21 cellular contexts compared by ENCODE assay signal in the genomic region with DNA sequence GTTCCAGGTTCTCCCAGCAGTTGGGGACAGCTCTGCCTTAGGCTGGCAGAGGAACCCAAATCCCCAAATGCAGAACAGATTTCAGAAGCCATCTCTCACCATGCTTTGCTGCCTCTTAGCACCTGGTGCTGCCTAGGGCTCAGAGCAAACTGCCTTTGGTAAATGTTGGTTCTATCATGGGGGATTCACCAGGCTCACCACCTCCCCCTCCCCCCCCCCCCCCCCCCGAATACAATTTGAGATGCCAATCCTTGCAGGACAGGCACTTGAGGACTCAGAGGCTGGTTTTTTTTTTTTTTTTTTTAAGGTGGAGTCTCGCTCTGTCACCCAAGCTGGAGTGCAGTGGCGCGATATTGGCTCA. TPM values are rescaled to one million over a fixed set of nuclear protein-coding genes. Genes with fewer than 3 reads are reported as not detected.
DNase-seq lines count a peak whose midpoint lies in the region; TF ChIP-seq lines count a peak whose summit lies in the region.
"Had no signal": no experiment of that assay in that cellular context is flagged by ENCODE, and none has a peak within 500 bp of the region (broad histone marks: within the 10 kb centered on the region; RNA-seq: fewer than 3 reads in every experiment).

No MANE protein-coding gene starts in this region.

- H3K9me3 Mint-ChIP-seq in CD4-positive, alpha-beta memory T cell: no peaks in the 10 kb centered on the region
- no peaks in the 10 kb centered on the region for H3K9me3 Mint-ChIP-seq in activated T-helper 1 cell treated with anti-CD3 and anti-CD28 coated beads, Interleukin-12 subunit alpha, Interleukin-12 subunit beta, Interleukin-2, Interleukin-4 antibody, amounts not matched to agents 30 ng/mL and 10 ng/mL and 1 ng/mL, durations not matched to agents 14 hours and 24 hours and 36 hours
- H3K9me3 Mint-ChIP-seq: CD8-positive, alpha-beta memory T cell; stimulated activated naive B cell treated with anti-CD40 and anti-IgM and Interleukin-4, amounts not matched to agents 10 μg/mL and 1 μg/mL and 100 μg/mL, for 72 hours had no signal

- intact Hi-C loops in CD4-positive, alpha-beta memory T cell (cut with micrococcal nuclease): no loop called here
- intact Hi-C loops in activated T-helper 1 cell treated with anti-CD3 and anti-CD28 coated beads, Interleukin-12 subunit alpha, Interleukin-12 subunit beta, Interleukin-2, Interleukin-4 antibody, amounts not matched to agents 30 ng/mL and 10 ng/mL and 1 ng/mL, durations not matched to agents 14 hours and 24 hours and 36 hours (cut with micrococcal nuclease): no loop called here

- no peak overlapping the region for H3K4me3 Mint-ChIP-seq in CD4-positive, alpha-beta memory T cell
- no peak overlapping the region for H3K4me3 Mint-ChIP-seq in activated T-helper 1 cell treated with anti-CD3 and anti-CD28 coated beads, Interleukin-12 subunit alpha, Interleukin-12 subunit beta, Interleukin-2, Interleukin-4 antibody, amounts not matched to agents 30 ng/mL and 10 ng/mL and 1 ng/mL, durations not matched to agents 14 hours and 24 hours and 36 hours

- CTCF ChIA-PET in CD4-positive, alpha-beta memory T cell (lab: Charles Lee; ENCODE audit: partially characterized antibody): interaction anchor here (0.6 kb wide), 1 partner anchor 21 kb away, joined by 6 read pairs; no protein-coding TSS in a partner anchor

- peaks cover 13 to 32% of the 10 kb centered on the region in 2 donors for H3K36me3 Mint-ChIP-seq in CD4-positive, alpha-beta memory T cell
- H3K36me3 Mint-ChIP-seq in activated T-helper 1 cell treated with anti-CD3 and anti-CD28 coated beads, Interleukin-12 subunit alpha, Interleukin-12 subunit beta, Interleukin-2, Interleukin-4 antibody, amounts not matched to agents 30 ng/mL and 10 ng/mL and 1 ng/mL, durations not matched to agents 14 hours and 24 hours and 36 hours (ENCODE audit: low read depth): peaks cover 27% of the 10 kb centered on the region

- POLR2A ChIA-PET in CD4-positive, alpha-beta memory T cell (lab: Charles Lee; ENCODE audit: partially characterized antibody): no interaction called here

- H3K27ac Mint-ChIP-seq in CD4-positive, alpha-beta memory T cell: peak overlapping the region in 4 of 7 donors; percentile 41 to 52 (median 47)
- peak overlapping the region; percentile 44 for H3K27ac Mint-ChIP-seq in activated T-helper 1 cell treated with anti-CD3 and anti-CD28 coated beads, Interleukin-12 subunit alpha, Interleukin-12 subunit beta, Interleukin-2, Interleukin-4 antibody, amounts not matched to agents 30 ng/mL and 10 ng/mL and 1 ng/mL, durations not matched to agents 14 hours and 24 hours and 36 hours

- H3K36me3 ChIP-seq in CD4-positive, alpha-beta memory T cell (ENCODE audit: insufficient read depth, low read length): peaks cover 31% of the 10 kb centered on the region

- no peaks in the 10 kb centered on the region for H3K27me3 Mint-ChIP-seq in CD4-positive, alpha-beta memory T cell
- no peaks in the 10 kb centered on the region for H3K27me3 Mint-ChIP-seq in activated T-helper 1 cell treated with anti-CD3 and anti-CD28 coated beads, Interleukin-12 subunit alpha, Interleukin-12 subunit beta, Interleukin-2, Interleukin-4 antibody, amounts not matched to agents 30 ng/mL and 10 ng/mL and 1 ng/mL, durations not matched to agents 14 hours and 24 hours and 36 hours (ENCODE audit: insufficient read depth)

- peaks cover 14 to 44% (median 26%) of the 10 kb centered on the region in 4 donors for H3K4me1 Mint-ChIP-seq in CD4-positive, alpha-beta memory T cell
- peaks cover 20% of the 10 kb centered on the region for H3K4me1 Mint-ChIP-seq in activated T-helper 1 cell treated with anti-CD3 and anti-CD28 coated beads, Interleukin-12 subunit alpha, Interleukin-12 subunit beta, Interleukin-2, Interleukin-4 antibody, amounts not matched to agents 30 ng/mL and 10 ng/mL and 1 ng/mL, durations not matched to agents 14 hours and 24 hours and 36 hours (ENCODE audit: low read depth)

- H3K4me1 ChIP-seq in CD4-positive, alpha-beta memory T cell (ENCODE audit: insufficient read depth, low read length): peaks cover 28% of the 10 kb centered on the region
- H3K4me1 ChIP-seq: prostate gland had no signal

- no peak overlapping the region for H3K4me3 ChIP-seq in CD4-positive, alpha-beta memory T cell (ENCODE audit: low read length in 2 of 2)
- H3K4me3 ChIP-seq: adrenal gland, prostate gland, tibial artery had no signal

- no peak for DNase-seq in CD4-positive, alpha-beta memory T cell
- DNase-seq in activated T-helper 1 cell treated with anti-CD3 and anti-CD28 coated beads, Interleukin-12 subunit alpha, Interleukin-12 subunit beta, Interleukin-2, Interleukin-4 antibody, amounts not matched to agents 30 ng/mL and 10 ng/mL and 1 ng/mL, durations not matched to agents 14 hours and 24 hours and 36 hours (ENCODE audit: low spot score): no peak
- DNase-seq in mesenteric fat pad (ENCODE audit: low spot score): no peak
- no peak for DNase-seq in HT-29 (ENCODE audit: low spot score)
- no peak for DNase-seq in NCI-H2196 (lab: John Stamatoyannopoulos, UW; ENCODE audit: unreplicated experiment)
- DNase-seq: activated CD4-positive, alpha-beta T cell treated with anti-CD3 and anti-CD28 coated beads for 4 hours; activated CD8-positive, alpha-beta memory T cell treated with anti-CD3 and anti-CD28 coated beads, Interleukin-2, amount 50 U/mL, for 48 hours; activated effector memory CD4-positive, alpha-beta T cell treated with anti-CD3 and anti-CD28 coated beads, Interleukin-2, amount 50 U/mL, for 16 hours; CD8-positive, alpha-beta memory T cell; GOT3; NCI-H2107; NCI-H526 treated with DMSO at 0.1 percent for 48 hours; SHP77 treated with DMSO at 0.1 percent for 48 hours; stimulated activated CD4-positive, alpha-beta T cell treated with anti-CD3 and anti-CD28 coated beads, Interleukin-1b, Interleukin-23, amount 100 ng/mL, for 48 hours; stimulated activated naive B cell treated with anti-CD40 and anti-IgM and Interleukin-4, amounts not matched to agents 10 μg/mL and 1 μg/mL and 100 μg/mL, for 72 hours; T-helper 1 cell; tibial artery had no signal

- H3K27ac ChIP-seq in 22Rv1 (peak overlapping the region; percentile 55), layer of hippocampus (ENCODE audit: low read depth, low read length) (peak overlapping the region; percentile 99)
- no peak overlapping the region for H3K27ac ChIP-seq in CD4-positive, alpha-beta memory T cell (ENCODE audit: low read depth, low read length)
- H3K27ac ChIP-seq: adrenal gland, prostate gland, tibial artery had no signal

- H3K27me3 ChIP-seq in CD4-positive, alpha-beta memory T cell (ENCODE audit: insufficient read depth, low read length): no peaks in the 10 kb centered on the region
- H3K27me3 ChIP-seq in layer of hippocampus (ENCODE audit: control insufficient read depth, insufficient read depth, low read length): peaks cover 2% of the 10 kb centered on the region
- H3K27me3 ChIP-seq: adrenal gland had no signal

- H3K9me3 ChIP-seq in CD4-positive, alpha-beta memory T cell (ENCODE audit: control insufficient read depth in 1 of 2, low read length in 2 of 2): no peaks in the 10 kb centered on the region
- H3K9me3 ChIP-seq: adrenal gland, prostate gland, tibial artery had no signal

- TF ChIP-seq CTCF in 22Rv1 (IDR thresholded peaks at IDR 0.05): no peak

RNA-seq across cellular contexts. Expression of gene PAQR6, which starts 0.4 kb away (rescaled TPM):
- 1 to 10 TPM; 1.7 to 1.9 TPM for total RNA-seq in CD4-positive, alpha-beta memory T cell
- under 1 TPM; 0.11 to 0.22 TPM for polyA plus RNA-seq in CD4-positive, alpha-beta memory T cell
- 5.0 and 5.2 TPM in 2 replicates for total RNA-seq in activated T-helper 1 cell treated with anti-CD3 and anti-CD28 coated beads, Interleukin-12 subunit alpha, Interleukin-12 subunit beta, Interleukin-2, Interleukin-4 antibody, amounts not matched to agents 30 ng/mL and 10 ng/mL and 1 ng/mL, durations not matched to agents 14 hours and 24 hours and 36 hours
- 1.4 TPM for total RNA-seq in mesenteric fat pad
- 6.5 and 7.0 TPM in 2 replicates for total RNA-seq in HT-29 (2014; rRNA removed; shearing (Covaris generic))

RNA-seq across cellular contexts. Expression of gene BGLAP, which starts 6.3 kb away (rescaled TPM):
- 1 to 10 TPM; 7.2 to 7.7 TPM for total RNA-seq in CD4-positive, alpha-beta memory T cell
- polyA plus RNA-seq in CD4-positive, alpha-beta memory T cell: not detected
- total RNA-seq in activated T-helper 1 cell treated with anti-CD3 and anti-CD28 coated beads, Interleukin-12 subunit alpha, Interleukin-12 subunit beta, Interleukin-2, Interleukin-4 antibody, amounts not matched to agents 30 ng/mL and 10 ng/mL and 1 ng/mL, durations not matched to agents 14 hours and 24 hours and 36 hours: 1.8 and 2.5 TPM in 2 replicates
- not detected for total RNA-seq in mesenteric fat pad
- total RNA-seq in HT-29 (2014; rRNA removed; shearing (Covaris generic)): 0.23 and 0.34 TPM in 2 replicates
- polyA plus RNA-seq: CD8-positive, alpha-beta memory T cell had no signal

RNA-seq across cellular contexts. Expression of gene SMG5, which starts 34.3 kb away (rescaled TPM):
- 10 to 100 TPM; 69.8 to 71.6 TPM for total RNA-seq in CD4-positive, alpha-beta memory T cell
- 10 to 100 TPM in 1 of 2 donors, 1 to 10 TPM in 1; 6.1 to 25.6 TPM for polyA plus RNA-seq in CD4-positive, alpha-beta memory T cell
- total RNA-seq in activated T-helper 1 cell treated with anti-CD3 and anti-CD28 coated beads, Interleukin-12 subunit alpha, Interleukin-12 subunit beta, Interleukin-2, Interleukin-4 antibody, amounts not matched to agents 30 ng/mL and 10 ng/mL and 1 ng/mL, durations not matched to agents 14 hours and 24 hours and 36 hours: 95.6 TPM in 2 replicates
- total RNA-seq in mesenteric fat pad: 67.2 TPM
- total RNA-seq in HT-29 (2014; rRNA removed; shearing (Covaris generic)): 135 and 146 TPM in 2 replicates

RNA-seq across cellular contexts. Expression of gene PMF1, which starts 35.5 kb away (rescaled TPM):
- 10 to 100 TPM; 39.0 to 40.2 TPM for total RNA-seq in CD4-positive, alpha-beta memory T cell
- 100 to 1,000 TPM in 1 of 2 donors, 10 to 100 TPM in 1; 73.3 to 106 TPM for polyA plus RNA-seq in CD4-positive, alpha-beta memory T cell
- 105 and 111 TPM in 2 replicates for total RNA-seq in activated T-helper 1 cell treated with anti-CD3 and anti-CD28 coated beads, Interleukin-12 subunit alpha, Interleukin-12 subunit beta, Interleukin-2, Interleukin-4 antibody, amounts not matched to agents 30 ng/mL and 10 ng/mL and 1 ng/mL, durations not matched to agents 14 hours and 24 hours and 36 hours
- 46.4 TPM for total RNA-seq in mesenteric fat pad
- 111 and 122 TPM in 2 replicates for total RNA-seq in HT-29 (2014; rRNA removed; shearing (Covaris generic))

RNA-seq across cellular contexts. Expression of gene TMEM79, which starts 35.8 kb away (rescaled TPM):
- 10 to 100 TPM; 14.7 to 16.8 TPM for total RNA-seq in CD4-positive, alpha-beta memory T cell
- 1 to 10 TPM in 1 of 2 donors, under 1 TPM in 1; 0.93 to 7.3 TPM for polyA plus RNA-seq in CD4-positive, alpha-beta memory T cell
- 8.9 and 9.6 TPM in 2 replicates for total RNA-seq in activated T-helper 1 cell treated with anti-CD3 and anti-CD28 coated beads, Interleukin-12 subunit alpha, Interleukin-12 subunit beta, Interleukin-2, Interleukin-4 antibody, amounts not matched to agents 30 ng/mL and 10 ng/mL and 1 ng/mL, durations not matched to agents 14 hours and 24 hours and 36 hours
- total RNA-seq in mesenteric fat pad: 1.8 TPM
- total RNA-seq in HT-29 (2014; rRNA removed; shearing (Covaris generic)): 4.4 and 5.6 TPM in 2 replicates
